ENCODE assay signal across 17 cellular contexts in the genomic region with DNA sequence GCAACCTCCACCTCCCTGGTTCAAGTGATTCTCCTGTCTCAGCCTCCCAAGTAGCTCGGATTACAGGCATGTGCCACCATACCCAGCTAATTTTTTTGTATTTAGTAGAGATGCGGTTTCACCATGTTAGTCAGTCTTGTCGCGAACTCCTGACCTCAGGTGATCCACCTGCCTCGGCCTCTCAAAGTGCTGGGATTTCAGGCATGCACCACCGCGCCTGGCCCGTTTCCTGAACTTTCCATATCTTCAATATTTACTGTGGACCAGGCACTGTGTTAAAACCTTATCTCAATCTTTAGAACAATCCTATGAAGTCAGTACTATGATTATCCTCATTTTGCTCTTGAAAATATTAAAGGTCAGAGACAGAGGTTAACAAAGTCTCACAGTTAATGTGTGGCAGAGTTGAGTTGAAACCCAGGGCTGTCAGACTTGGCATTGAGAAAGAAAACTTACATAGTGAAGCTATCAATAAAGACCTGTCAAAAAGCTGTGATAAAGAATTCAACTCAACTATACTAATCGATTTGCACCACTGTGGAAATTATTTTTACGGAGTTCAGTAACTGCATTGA. TPM values are rescaled to one million over a fixed set of nuclear protein-coding genes. Genes with fewer than 3 reads are reported as not detected.
"Had no signal": no experiment of that assay in that cellular context is flagged by ENCODE, and none has a peak within 500 bp of the region (broad histone marks: within the 10 kb centered on the region; RNA-seq: fewer than 3 reads in every experiment).

No MANE protein-coding gene starts in this region.

- H3K27ac ChIP-seq: foreskin keratinocyte, lower lobe of right lung, right atrium auricular region had no signal

- H3K4me3 ChIP-seq: lower lobe of right lung, right atrium auricular region had no signal

- H3K27me3 ChIP-seq: foreskin keratinocyte, right atrium auricular region had no signal

- H3K4me1 ChIP-seq: lower lobe of right lung, right atrium auricular region had no signal

- H3K27me3 Mint-ChIP-seq: dendritic cell treated with granulocyte-macrophage colony-stimulating factor and Interleukin-4, amounts not matched to agents 40 ng/mL and 50 ng/mL, for 4 days; memory B cell had no signal

- DNase-seq: cerebellar nuclear complex; foreskin keratinocyte; head of caudate nucleus; hippocampal formation; kidney glomerular epithelial cell; lower lobe of right lung; occipital lobe; small intestine; stimulated activated CD4-positive, alpha-beta T cell treated with anti-CD3 and anti-CD28 coated beads, Interleukin-12 subunit alpha, Interleukin-12 subunit beta, amount 100 ng/mL, for 4 hours; stimulated activated naive CD4-positive, alpha-beta T cell; trophoblast cell had no signal

- H3K9me3 ChIP-seq: lower lobe of right lung, right atrium auricular region had no signal

- H3K4me1 Mint-ChIP-seq: memory B cell, nephron had no signal

- H3K9me3 Mint-ChIP-seq: memory B cell, mesothelial cell of epicardium, nephron had no signal

- H3K4me3 Mint-ChIP-seq: dendritic cell treated with granulocyte-macrophage colony-stimulating factor and Interleukin-4, amounts not matched to agents 40 ng/mL and 50 ng/mL, for 4 days; memory B cell; mesothelial cell of epicardium; nephron had no signal

- H3K27ac Mint-ChIP-seq: dendritic cell treated with granulocyte-macrophage colony-stimulating factor and Interleukin-4, amounts not matched to agents 40 ng/mL and 50 ng/mL, for 4 days; memory B cell; mesothelial cell of epicardium had no signal

- ATAC-seq: foreskin keratinocyte, lower lobe of right lung had no signal

RNA-seq across cellular contexts. Expression of a gene that starts 1.7 kb away (rescaled TPM):
- total RNA-seq: epithelial cell of proximal tubule had no signal
